8 cellular contexts compared by ENCODE assay signal in genomic region chr4:6988016-6988715, GRCh38. TPM values are rescaled to one million over a fixed set of nuclear protein-coding genes. Genes with fewer than 3 reads are reported as not detected.
A peak's percentile ranks its signal among the peaks of the same experiment; 100 is the strongest.
DNase-seq lines count a peak whose midpoint lies in the region; ATAC-seq, FAIRE-seq and TF ChIP-seq lines count a peak whose summit lies in the region.

No MANE protein-coding gene starts in this region.

- H3K9me3 ChIP-seq in K562 (replicated peaks; ENCODE audit: control insufficient read depth, insufficient read depth, low read depth, low read length), result no peaks in the 10 kb centered on the region

- TF ChIP-seq POLR2A in K562 (conservative IDR thresholded peaks at IDR 0.05), result no peak

- TF ChIP-seq RAD21 in K562 (CRISPR knock-in tag; conservative IDR thresholded peaks at IDR 0.05 in 1 of 2, IDR thresholded peaks at IDR 0.05 in 1 of 2), result no peak

- no peak for TF ChIP-seq CTCF in 22Rv1 (IDR thresholded peaks at IDR 0.05)
- TF ChIP-seq CTCF in HL-60 (IDR thresholded peaks at IDR 0.05; ENCODE audit: insufficient read depth, low read length), result no peak
- no peak for TF ChIP-seq CTCF in K562 (IDR thresholded peaks at IDR 0.05 in 2 of 3, conservative IDR thresholded peaks at IDR 0.05 in 1 of 3; ENCODE audit: insufficient read depth in 2 of 3, low read depth in 1 of 3, low read length in 3 of 3)
- no peak for TF ChIP-seq CTCF in D721Med (IDR thresholded peaks at IDR 0.05; ENCODE audit: insufficient read depth, missing control alignments)

- ATAC-seq in K562, result peak; percentile 22
- ATAC-seq in memory B cell (ENCODE audit: low read depth), result no peak
- ATAC-seq in left lobe of liver, result no peak
- ATAC-seq in HG03432 (IDR thresholded peaks at IDR 0.05; ENCODE audit: unreplicated experiment), result no peak

- H3K27ac ChIP-seq in 22Rv1 (peak overlapping the region; percentile 79), HL-60 (replicated peaks) (peak overlapping the region; percentile 74; the same call in 1 of the 2 replicates), K562 (ENCODE audit: extremely low read depth, low read depth, low read length) (peak overlapping the region; percentile 81)

- no peaks in the 10 kb centered on the region for H3K27me3 ChIP-seq in HL-60 (ENCODE audit: insufficient read depth, poor library complexity, severe bottlenecking)
- H3K27me3 ChIP-seq in K562 (ENCODE audit: control insufficient read depth in 2 of 2, insufficient read depth in 2 of 2, low read length in 2 of 2), result no peaks in the 10 kb centered on the region

- H3K4me3 ChIP-seq in HL-60 (replicated peaks; ENCODE audit: insufficient read depth, low read length) (peak overlapping the region; percentile 89), K562 (peak overlapping the region; percentile 71)

- POLR2A ChIA-PET in K562 (lab: Yijun Ruan, JAX), result interaction anchor here (0.5 to 1.8 kb wide), 4 partner anchors 14 to 95 kb away, joined by 3 to 11 read pairs (median 3); no protein-coding TSS in a partner anchor

- in situ Hi-C loops in K562 (cut with MboI), result no loop called here

- peak overlapping the region; percentile 94 for H3K27ac Mint-ChIP-seq in memory B cell

- H3K4me1 ChIP-seq in K562 (replicated peaks in 1 of 2; ENCODE audit: control insufficient read depth in 2 of 2, insufficient read depth in 2 of 2, low read length in 2 of 2), result peaks cover 32 to 44% of the 10 kb centered on the region in 2 experiments; a peak in 4 of 5 replicates

- TF ChIP-seq EP300 in K562 (IDR thresholded peaks at IDR 0.05; ENCODE audit: low read length), result no peak

- peak overlapping the region; percentile 98 for H3K4me3 Mint-ChIP-seq in memory B cell

- no peaks in the 10 kb centered on the region for H3K9me3 Mint-ChIP-seq in memory B cell

- H3K79me2 ChIP-seq in K562 (ENCODE audit: control insufficient read depth, insufficient read depth, low read length), result peaks cover 96% of the 10 kb centered on the region

- CTCF ChIA-PET in K562 (lab: Yijun Ruan, JAX; ENCODE audit: low intra/inter-chr PET ratio), result no interaction called here

- peaks cover 21% of the 10 kb centered on the region for H4K20me1 ChIP-seq in K562 (replicated peaks; ENCODE audit: control insufficient read depth, insufficient read depth, low read length)

- TSS peak; percentile 32 for BruUV-seq in K562 (replicated peaks; lab: Mats Ljungman, UMichigan)

- H3K9ac ChIP-seq in K562 (ENCODE audit: insufficient read depth in 1 of 2, low read depth in 2 of 2, low read length in 2 of 2), result peak overlapping the region; percentile 75 to 93

- H3K4me2 ChIP-seq in K562 (ENCODE audit: insufficient read depth, low read length), result peak overlapping the region; percentile 98

- intact Hi-C loops in K562 (cut with micrococcal nuclease), result loop anchor here (5.0 kb wide), 2 partner anchors 94 to 256 kb away; no protein-coding TSS in a partner anchor

- peak overlapping the region; percentile 67; the same call in 1 of the 2 replicates for H2AFZ ChIP-seq in K562 (ENCODE audit: low read depth, low read length)

- no peaks in the 10 kb centered on the region for H3K27me3 Mint-ChIP-seq in memory B cell

- H3K36me3 ChIP-seq in K562 (ENCODE audit: control insufficient read depth, insufficient read depth, low read length), result peaks cover 38% of the 10 kb centered on the region; the same call in 2 of the 3 replicates

- H3K4me1 Mint-ChIP-seq in memory B cell, result peaks cover 55% of the 10 kb centered on the region

- 25% methylated on average over 13 of the region's 13 CpGs for WGBS in K562 (ENCODE audit: insufficient coverage, low coverage, missing lambda C conversion rate)

- H3K9me1 ChIP-seq in K562 (ENCODE audit: control insufficient read depth, insufficient read depth, low read length), result peaks cover 5% of the 10 kb centered on the region

- peaks cover 10% of the 10 kb centered on the region for H3K36me3 Mint-ChIP-seq in memory B cell

- peak in 1 of 2 experiments; percentile 14 for DNase-seq in HL-60 (ENCODE audit: low read depth in 1 of 2, low spot score in 1 of 2)
- DNase-seq in K562 (ENCODE audit: extremely low read depth in 1 of 4, low spot score in 3 of 4), result peak; percentile 35 to 43 (median 39)
- DNase-seq in memory B cell (ENCODE audit: low spot score in 2 of 2), result no peak
- DNase-seq in left lobe of liver (ENCODE audit: low spot score), result no peak
- DNase-seq in activated CD4-positive, alpha-beta T cell treated with anti-CD3 and anti-CD28 coated beads for 4 hours, result no peak
- DNase-seq in D721Med (ENCODE audit: insufficient read length, low spot score), result no peak

- FAIRE-seq in K562 (lab: Jason Lieb, UNC) (no peak), D721Med (lab: Jason Lieb, UNC) (no peak)

TF ChIP-seq in K562, 482 proteins besides CTCF, POLR2A, EP300 and RAD21:
- TF ChIP-seq ZNF24 (IDR thresholded peaks at IDR 0.05) (no peak), ZNF511 (CRISPR knock-in tag; IDR thresholded peaks at IDR 0.05) (no peak), ESRRA (IDR thresholded peaks at IDR 0.05; ENCODE audit: borderline replicate concordance, low read depth) (peak; percentile 85)

RNA-seq across cellular contexts. Expression of gene TADA2B, which starts 55.0 kb away (rescaled TPM):
- 12.9 and 18.0 TPM in 2 replicates for total RNA-seq in K562 (2011; cell fraction: chromatin; rRNA removed; ENCODE audit: low replicate concordance)
- total RNA-seq in K562 (2011; cell fraction: nucleolus; rRNA removed), result 10.0 and 11.0 TPM in 2 replicates
- total RNA-seq in K562 (2011; cell fraction: nucleoplasm; rRNA removed), result 11.2 and 11.5 TPM in 2 replicates
- total RNA-seq in K562 (2014; rRNA removed) (8.6 and 11.5 TPM in 2 replicates), K562 (2014; rRNA removed; fragmentation: Illumina TruSeq; extraction: Trizol) (6.3 and 7.5 TPM in 2 replicates), K562 (2015; rRNA removed; fragmentation: Illumina TruSeq; extraction: Trizol) (10.4 and 10.9 TPM in 2 replicates), K562 (2021) (11.9 and 12.2 TPM in 2 replicates), left lobe of liver (18.6 TPM)
- polyA plus RNA-seq in K562 (2011; rRNA removed) (3.8 and 4.2 TPM in 2 replicates), K562 (2014; fragmentation: Illumina TruSeq; extraction: Trizol) (9.2 and 11.8 TPM in 2 replicates), K562 (2014; fragmentation: Nextera tagmentation; extraction: Ambion mirVana) (under 1 TPM; 0.55 to 0.81 TPM), K562 (2014; rRNA removed) (7.4 and 7.7 TPM in 2 replicates)
- polyA plus RNA-seq in K562 (2011; cell fraction: cytosol; rRNA removed), result 4.6 and 5.4 TPM in 2 replicates
- 4.7 and 8.2 TPM in 2 replicates for polyA plus RNA-seq in K562 (2011; cell fraction: nucleus; rRNA removed)
- 10.8 and 12.4 TPM in 2 replicates for polyA plus RNA-seq in K562 (2012)
- 4.9 and 5.9 TPM in 2 replicates for polyA minus RNA-seq in K562 (2011; rRNA and poly(A)+ RNA removed)
- polyA minus RNA-seq in K562 (2011; cell fraction: cytosol; rRNA and poly(A)+ RNA removed), result 5.5 and 5.6 TPM in 2 replicates
- 3.8 and 6.1 TPM in 2 replicates for polyA minus RNA-seq in K562 (2011; cell fraction: nucleus; rRNA and poly(A)+ RNA removed)

Comparison
In these comparisons a context has a peak if more than half of its experiments do, and no peak if none do; other contexts are left out.
1. DNase-seq: peak in K562 (4 of 4); none in memory B cell (0 of 2), left lobe of liver (single experiment), activated CD4-positive, alpha-beta T cell treated with anti-CD3 and anti-CD28 coated beads for 4 hours (0 of 2) and D721Med (single experiment).
2. Peak in every context shown above with its lines, with median percentiles within 50 percentile points of each other: H3K27ac ChIP-seq.